8 cellular contexts compared by ENCODE assay signal in the genomic region with DNA sequence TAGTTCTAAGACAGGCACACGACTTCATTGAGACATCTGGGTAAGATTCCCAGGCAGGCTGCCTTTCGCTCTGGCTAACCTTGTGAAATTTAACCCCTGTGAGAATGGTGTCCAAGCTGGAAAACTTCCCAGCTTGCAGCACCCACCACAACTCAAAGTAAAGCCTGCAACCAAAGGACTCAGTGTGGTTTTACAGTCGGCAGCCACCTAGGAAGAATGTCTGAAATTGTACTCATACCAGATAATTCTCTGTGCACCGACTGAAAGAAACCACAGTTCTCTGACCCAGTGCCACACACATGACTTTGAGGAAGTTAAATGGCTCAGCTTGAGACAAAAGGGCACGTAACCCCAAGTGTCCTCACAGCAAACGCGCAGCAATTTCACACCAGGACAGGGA.
A peak's percentile ranks its signal among the peaks of the same experiment; 100 is the strongest.
DNase-seq lines count a peak whose midpoint lies in the region; ATAC-seq and TF ChIP-seq lines count a peak whose summit lies in the region.

No MANE protein-coding gene starts in this region.

- H3K4me3 Mint-ChIP-seq in CD8-positive, alpha-beta T cell, result peak overlapping the region; percentile 32
- H3K4me3 Mint-ChIP-seq in activated T-cell treated with anti-CD3 and anti-CD28 coated beads, Interleukin-2, amount 50 U/mL, for 72 hours, result peak overlapping the region; percentile 42 to 47

- no peak for DNase-seq in CD8-positive, alpha-beta T cell
- peak; percentile 10 to 11 for DNase-seq in activated T-cell treated with anti-CD3 and anti-CD28 coated beads, Interleukin-2, amount 50 U/mL, for 72 hours
- DNase-seq in left kidney (ENCODE audit: low read depth, low spot score) (peak; percentile 49), uterus (no peak), RKO (ENCODE audit: low spot score) (no peak), cerebellar nuclear complex (lab: John Stamatoyannopoulos, UW) (no peak)
- DNase-seq in stimulated activated CD4-positive, alpha-beta T cell treated with anti-CD3 and anti-CD28 coated beads, Interleukin-2, amount 100 ng/mL, for 24 hours, result no peak

- no peak for TF ChIP-seq POLR2A in uterus (IDR thresholded peaks at IDR 0.05)

- H3K9me3 Mint-ChIP-seq in CD8-positive, alpha-beta T cell, result no peaks in the 10 kb centered on the region
- no peaks in the 10 kb centered on the region for H3K9me3 Mint-ChIP-seq in activated T-cell treated with anti-CD3 and anti-CD28 coated beads, Interleukin-2, amount 50 U/mL, for 72 hours

- H3K36me3 Mint-ChIP-seq in CD8-positive, alpha-beta T cell, result peaks cover 42% of the 10 kb centered on the region
- peaks cover 4 to 9% of the 10 kb centered on the region in 2 donors for H3K36me3 Mint-ChIP-seq in activated T-cell treated with anti-CD3 and anti-CD28 coated beads, Interleukin-2, amount 50 U/mL, for 72 hours (ENCODE audit: insufficient read depth in 2 of 2)

- CTCF ChIA-PET in CD8-positive, alpha-beta T cell (lab: Charles Lee), result no interaction called here

- no peaks in the 10 kb centered on the region for H3K27me3 ChIP-seq in CD8-positive, alpha-beta T cell (ENCODE audit: insufficient read depth, low read length)
- no peaks in the 10 kb centered on the region for H3K27me3 ChIP-seq in uterus

- peak; percentile 36 for ATAC-seq in CD8-positive, alpha-beta T cell
- ATAC-seq in HG03571 (IDR thresholded peaks at IDR 0.05; ENCODE audit: unreplicated experiment), result peak; percentile 86
- peak; percentile 73 to 83 for ATAC-seq in activated T-cell treated with anti-CD3 and anti-CD28 coated beads, Interleukin-2, amount 50 U/mL, for 72 hours (replicated peaks in 1 of 2)

- H3K27me3 Mint-ChIP-seq in CD8-positive, alpha-beta T cell (ENCODE audit: low read depth), result no peaks in the 10 kb centered on the region
- H3K27me3 Mint-ChIP-seq in activated T-cell treated with anti-CD3 and anti-CD28 coated beads, Interleukin-2, amount 50 U/mL, for 72 hours (ENCODE audit: low read depth), result no peaks in the 10 kb centered on the region

- peaks cover 86% of the 10 kb centered on the region for H3K4me1 Mint-ChIP-seq in CD8-positive, alpha-beta T cell (ENCODE audit: low read depth)
- peaks cover 77% of the 10 kb centered on the region for H3K4me1 Mint-ChIP-seq in activated T-cell treated with anti-CD3 and anti-CD28 coated beads, Interleukin-2, amount 50 U/mL, for 72 hours (ENCODE audit: low read depth)

- intact Hi-C loops in CD8-positive, alpha-beta T cell (cut with DNase I, micrococcal nuclease), result loop anchor here in 1 of 2 experiments (2.0 kb wide), 1 partner anchor 13 kb away; no protein-coding TSS in a partner anchor
- intact Hi-C loops in uterus (cut with DNase I; ENCODE audit: low total_unique reads), result no loop called here

- peaks cover 15% of the 10 kb centered on the region for H3K36me3 ChIP-seq in CD8-positive, alpha-beta T cell (ENCODE audit: insufficient read depth, low read length)
- H3K36me3 ChIP-seq in uterus, result no peaks in the 10 kb centered on the region

- H3K27ac Mint-ChIP-seq in CD8-positive, alpha-beta T cell, result peak overlapping the region; percentile 37
- peak overlapping the region; percentile 3 for H3K27ac Mint-ChIP-seq in activated T-cell treated with anti-CD3 and anti-CD28 coated beads, Interleukin-2, amount 50 U/mL, for 72 hours

- TF ChIP-seq CTCF in CD8-positive, alpha-beta T cell (IDR thresholded peaks at IDR 0.05), result no peak
- no peak for TF ChIP-seq CTCF in uterus (IDR thresholded peaks at IDR 0.05)

- H3K4me3 ChIP-seq in CD8-positive, alpha-beta T cell (ENCODE audit: low read depth, low read length), result no peak overlapping the region
- no peak overlapping the region for H3K4me3 ChIP-seq in uterus

- POLR2A ChIA-PET in CD8-positive, alpha-beta T cell (lab: Charles Lee), result no interaction called here

- H3K9me3 ChIP-seq in CD8-positive, alpha-beta T cell (ENCODE audit: low read length), result no peaks in the 10 kb centered on the region
- no peaks in the 10 kb centered on the region for H3K9me3 ChIP-seq in uterus

- H3K27ac ChIP-seq in CD8-positive, alpha-beta T cell (ENCODE audit: low read depth, low read length), result no peak overlapping the region
- peak overlapping the region; percentile 6 to 18 for H3K27ac ChIP-seq in uterus

- peaks cover 43% of the 10 kb centered on the region for H3K4me1 ChIP-seq in CD8-positive, alpha-beta T cell (ENCODE audit: insufficient read depth, low read length)
- H3K4me1 ChIP-seq in uterus, result peaks cover 0 to 39% of the 10 kb centered on the region in 2 donors

Comparison
In these comparisons a context has a peak if more than half of its experiments do, and no peak if none do; other contexts are left out.
1. ATAC-seq: peak in every context shown above with its lines; median percentile 86 in HG03571; 78 in activated T-cell treated with anti-CD3 and anti-CD28 coated beads, Interleukin-2, amount 50 U/mL, for 72 hours; 36 in CD8-positive, alpha-beta T cell.
2. DNase-seq: peak in activated T-cell treated with anti-CD3 and anti-CD28 coated beads, Interleukin-2, amount 50 U/mL, for 72 hours (2 of 2) and left kidney (single experiment); none in CD8-positive, alpha-beta T cell (0 of 7), uterus (0 of 2), RKO (single experiment), cerebellar nuclear complex (0 of 2) and stimulated activated CD4-positive, alpha-beta T cell treated with anti-CD3 and anti-CD28 coated beads, Interleukin-2, amount 100 ng/mL, for 24 hours (0 of 2).